Comparison of ENCODE assay signal across 26 cellular contexts in the genomic region with DNA sequence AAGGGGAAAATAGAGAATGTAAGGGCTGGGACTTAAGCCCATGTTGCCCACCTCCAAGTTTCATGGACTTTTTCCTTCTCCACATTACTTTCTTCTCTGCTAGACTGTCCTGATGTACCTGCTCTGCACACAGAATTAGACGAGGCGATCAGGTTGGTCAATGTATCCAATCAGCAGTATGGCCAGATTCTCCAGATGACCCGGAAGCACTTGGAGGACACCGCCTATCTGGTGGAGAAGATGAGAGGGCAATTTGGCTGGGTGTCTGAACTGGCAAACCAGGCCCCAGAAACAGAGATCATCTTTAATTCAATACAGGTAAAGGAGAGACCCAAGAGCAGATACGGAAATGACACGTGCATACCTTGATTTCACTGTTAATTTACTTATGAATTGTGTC. TPM values are rescaled to one million over a fixed set of nuclear protein-coding genes. Genes with fewer than 3 reads are reported as not detected.
DNase-seq lines count a peak whose midpoint lies in the region; ATAC-seq, FAIRE-seq and TF ChIP-seq lines count a peak whose summit lies in the region.
"Had no signal": no experiment of that assay in that cellular context is flagged by ENCODE, and none has a peak within 500 bp of the region (broad histone marks: within the 10 kb centered on the region; RNA-seq: fewer than 3 reads in every experiment).

No MANE protein-coding gene starts in this region.

- FAIRE-seq in astrocyte (lab: Jason Lieb, UNC): peak; percentile 52
- FAIRE-seq: A204.1, GM12878, GM19239 had no signal

- H3K27ac ChIP-seq in astrocyte (ENCODE audit: low read depth, low read length): no peak overlapping the region
- peak overlapping the region; percentile 95 for H3K27ac ChIP-seq in cingulate gyrus (ENCODE audit: low read depth, low read length)
- H3K27ac ChIP-seq in substantia nigra (ENCODE audit: low read depth, low read length, poor library complexity, severe bottlenecking): peak overlapping the region; percentile 56
- H3K27ac ChIP-seq: HL-60 had no signal

- no peak overlapping the region for H3K27ac Mint-ChIP-seq in astrocyte (ENCODE audit: unreplicated experiment)
- H3K27ac Mint-ChIP-seq: CD4-positive, CD25-positive, alpha-beta regulatory T cell; CD8-positive, alpha-beta memory T cell; HFFc6 had no signal

- no peak overlapping the region for H3K4me3 Mint-ChIP-seq in astrocyte (ENCODE audit: unreplicated experiment)
- H3K4me3 Mint-ChIP-seq: CD4-positive, CD25-positive, alpha-beta regulatory T cell; CD8-positive, alpha-beta memory T cell; HFFc6 had no signal

- no peaks in the 10 kb centered on the region for H3K9me3 ChIP-seq in astrocyte (ENCODE audit: insufficient read depth, low read depth, low read length)
- H3K9me3 ChIP-seq: BE2C had no signal

- no peak for ATAC-seq in left lobe of liver
- ATAC-seq in GM21367 (IDR thresholded peaks at IDR 0.05; ENCODE audit: unreplicated experiment): no peak
- ATAC-seq: HCT116 had no signal

- no peaks in the 10 kb centered on the region for H3K36me3 ChIP-seq in astrocyte (ENCODE audit: insufficient read depth, low read length)
- H3K36me3 ChIP-seq: BE2C had no signal

- no peak overlapping the region for H3K9ac ChIP-seq in astrocyte (ENCODE audit: low read length)

- H3K9me3 Mint-ChIP-seq in astrocyte (ENCODE audit: unreplicated experiment): no peaks in the 10 kb centered on the region
- H3K9me3 Mint-ChIP-seq: CD4-positive, CD25-positive, alpha-beta regulatory T cell; CD8-positive, alpha-beta memory T cell; HFFc6 had no signal

- DNase-seq in astrocyte (ENCODE audit: low read depth) (no peak), substantia nigra (lab: John Stamatoyannopoulos, UW) (no peak), left lobe of liver (ENCODE audit: low spot score) (no peak), NCI-H2196 (lab: John Stamatoyannopoulos, UW; ENCODE audit: unreplicated experiment) (no peak)
- DNase-seq: ACHN; BE2C; C1 segment of cervical spinal cord; CD4-positive, CD25-positive, alpha-beta regulatory T cell; CD8-positive, alpha-beta memory T cell; COR-L47; DMS 273 treated with DMSO at 0.1 percent for 48 hours; DMS53; DND-41; EL; GOT3; H7; HFFc6; IMR-90 had no signal

- TF ChIP-seq CTCF in astrocyte (IDR thresholded peaks at IDR 0.05; ENCODE audit: insufficient read depth, low read depth, low read length): no peak

- no peaks in the 10 kb centered on the region for H3K27me3 Mint-ChIP-seq in astrocyte (ENCODE audit: low read depth, unreplicated experiment)

- no peaks in the 10 kb centered on the region for H4K20me1 ChIP-seq in astrocyte (ENCODE audit: insufficient read depth, low read length)

- H3K4me1 ChIP-seq in astrocyte (ENCODE audit: insufficient read depth, low read length): no peaks in the 10 kb centered on the region
- H3K4me1 ChIP-seq: BE2C had no signal

- no peak overlapping the region for H3K4me3 ChIP-seq in astrocyte (ENCODE audit: insufficient read depth, low read depth, low read length)
- H3K4me3 ChIP-seq: GM12878 had no signal

- H3K4me1 Mint-ChIP-seq in astrocyte (ENCODE audit: low read depth, unreplicated experiment): peaks cover 6% of the 10 kb centered on the region
- H3K4me1 Mint-ChIP-seq: CD4-positive, CD25-positive, alpha-beta regulatory T cell; CD8-positive, alpha-beta memory T cell had no signal

- H3K79me2 ChIP-seq in astrocyte (ENCODE audit: insufficient read depth, low read length): no peaks in the 10 kb centered on the region

- peaks cover 4% of the 10 kb centered on the region for H3K27me3 ChIP-seq in astrocyte (ENCODE audit: insufficient read depth, low read length)
- H3K27me3 ChIP-seq: BE2C had no signal

- no peak overlapping the region for H3K4me2 ChIP-seq in astrocyte (ENCODE audit: low read length)

- H2AFZ ChIP-seq in astrocyte (ENCODE audit: low read depth, low read length): no peak overlapping the region

- H3K36me3 Mint-ChIP-seq in astrocyte (ENCODE audit: low read depth, unreplicated experiment): no peaks in the 10 kb centered on the region
- H3K36me3 Mint-ChIP-seq: CD4-positive, CD25-positive, alpha-beta regulatory T cell; CD8-positive, alpha-beta memory T cell had no signal

RNA-seq across cellular contexts. Expression of a gene that starts 16.2 kb away (rescaled TPM):
- total RNA-seq in astrocyte: 26.6 and 38.7 TPM in 2 replicates
- 1.7 TPM for total RNA-seq in left lobe of liver

RNA-seq across cellular contexts. Expression of a gene that starts 44.4 kb away (rescaled TPM):
- 0.55 and 1.4 TPM in 2 replicates for total RNA-seq in astrocyte
- not detected for total RNA-seq in left lobe of liver
- total RNA-seq: CD4-positive, CD25-positive, alpha-beta regulatory T cell; CD8-positive, alpha-beta memory T cell; GM12878; H7; HFFc6; HT1080; IMR-90 had no signal

Comparison
In these comparisons a context has a peak if more than half of its experiments do, and no peak if none do; other contexts are left out.
1. RNA of a gene that starts 16.2 kb away (total RNA-seq): 26.6 to 38.7 TPM in astrocyte; 1.7 TPM in left lobe of liver (single experiment); every median in the first group is over 10 times any median in the second.